Comparison of ENCODE assay signal across 22 cellular contexts in the genomic region with DNA sequence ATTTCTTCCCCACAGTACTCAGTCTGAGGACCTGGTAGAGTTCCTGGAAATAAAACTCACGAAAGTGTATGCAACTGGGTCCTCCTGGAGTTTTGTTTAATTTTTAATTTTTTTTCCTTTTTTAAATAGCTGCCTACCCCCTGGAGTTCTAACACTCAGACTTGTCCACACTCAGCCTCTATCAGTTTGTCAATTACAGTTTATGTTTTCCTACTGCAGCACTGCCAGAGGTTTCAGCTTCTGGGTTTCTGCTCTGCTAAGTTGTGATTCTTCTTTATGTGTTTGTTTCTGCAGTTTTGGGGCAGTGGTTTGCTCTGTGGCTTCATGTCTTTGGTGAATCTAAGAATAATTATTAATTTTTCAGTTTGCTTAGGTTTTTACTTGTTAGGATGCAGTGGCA. TPM values are rescaled to one million over a fixed set of nuclear protein-coding genes. Genes with fewer than 3 reads are reported as not detected.
DNase-seq lines count a peak whose midpoint lies in the region; ATAC-seq, FAIRE-seq and TF ChIP-seq lines count a peak whose summit lies in the region.
"Had no signal": no experiment of that assay in that cellular context is flagged by ENCODE, and none has a peak within 500 bp of the region (broad histone marks: within the 10 kb centered on the region; RNA-seq: fewer than 3 reads in every experiment).

No MANE protein-coding gene starts in this region.

- H3K9me3 ChIP-seq in right lobe of liver (no peaks in the 10 kb centered on the region), HepG2 (ENCODE audit: low read length) (no peaks in the 10 kb centered on the region), pancreas (peaks cover 0 to 5% (median 0%) of the 10 kb centered on the region in 4 donors)
- H3K9me3 ChIP-seq: A549 had no signal

- ATAC-seq in right lobe of liver (peak; percentile 50 to 62 (median 50)), HepG2 (no peak), pancreas (no peak)
- ATAC-seq: A549; CD8-positive, alpha-beta T cell had no signal

- no peaks in the 10 kb centered on the region for H3K27me3 Mint-ChIP-seq in chondrocyte (ENCODE audit: low read depth)
- H3K27me3 Mint-ChIP-seq in progenitor cell of endocrine pancreas = no peaks in the 10 kb centered on the region
- H3K27me3 Mint-ChIP-seq: B cell had no signal

- H3K27ac ChIP-seq in right lobe of liver (no peak overlapping the region), HepG2 (ENCODE audit: extremely low read length, insufficient read depth, low read length) (no peak overlapping the region), pancreas (no peak overlapping the region)
- H3K27ac ChIP-seq: 22Rv1; A549; BLaER1 treated with 17β-estradiol and CSF1 and Interleukin-3, amounts not matched to agents 10 nM and 100 nM; C4-2B had no signal

- TF ChIP-seq CTCF in right lobe of liver (IDR thresholded peaks at IDR 0.05) (no peak), HepG2 (CRISPR knock-in tag; IDR thresholded peaks at IDR 0.05) (no peak), chondrocyte (IDR thresholded peaks at IDR 0.05) (no peak), progenitor cell of endocrine pancreas (IDR thresholded peaks at IDR 0.05; ENCODE audit: unreplicated experiment) (no peak), pancreas (IDR thresholded peaks at IDR 0.05) (no peak)

- H3K36me3 ChIP-seq in right lobe of liver (no peaks in the 10 kb centered on the region), HepG2 (replicated peaks in 1 of 2; ENCODE audit: control insufficient read depth in 1 of 2, insufficient read depth in 2 of 2, low read length in 2 of 2) (no peaks in the 10 kb centered on the region; a peak in 1 of 5 replicates), pancreas (no peaks in the 10 kb centered on the region)

- peak overlapping the region; percentile 22 for H3K27ac Mint-ChIP-seq in chondrocyte (ENCODE audit: unreplicated experiment)
- H3K27ac Mint-ChIP-seq in progenitor cell of endocrine pancreas = peak overlapping the region; percentile 49
- H3K27ac Mint-ChIP-seq: B cell; CD4-positive, alpha-beta T cell; CD8-positive, alpha-beta T cell had no signal

- no peak overlapping the region for H2AFZ ChIP-seq in HepG2 (ENCODE audit: low read length)

- TF ChIP-seq RAD21 in HepG2 (CRISPR knock-in tag; IDR thresholded peaks at IDR 0.05) = no peak

- intact Hi-C loops in right lobe of liver (cut with DNase I) = no loop called here
- intact Hi-C loops in HepG2 (cut with micrococcal nuclease; ENCODE audit: unreplicated experiment) = no loop called here
- intact Hi-C loops in pancreas (cut with DNase I) = no loop called here

- POLR2A ChIA-PET in HepG2 (lab: Yijun Ruan, JAX) = no interaction called here

- peaks cover 1% of the 10 kb centered on the region for H3K79me2 ChIP-seq in HepG2 (ENCODE audit: insufficient read depth, low read length)

- H3K27me3 ChIP-seq in right lobe of liver = no peaks in the 10 kb centered on the region
- no peaks in the 10 kb centered on the region for H3K27me3 ChIP-seq in HepG2 (ENCODE audit: control insufficient read depth in 1 of 2, insufficient read depth in 2 of 2, low read length in 2 of 2)
- no peaks in the 10 kb centered on the region for H3K27me3 ChIP-seq in pancreas
- H3K27me3 ChIP-seq: BLaER1 treated with 17β-estradiol and CSF1 and Interleukin-3, amounts not matched to agents 10 nM and 100 nM had no signal

- H3K4me2 ChIP-seq in HepG2 (ENCODE audit: low read depth, low read length) = no peak overlapping the region
- H3K4me2 ChIP-seq: A549; BLaER1 treated with 17β-estradiol and CSF1 and Interleukin-3, amounts not matched to agents 10 nM and 100 nM had no signal

- H3K4me3 ChIP-seq in right lobe of liver = no peak overlapping the region
- no peak overlapping the region for H3K4me3 ChIP-seq in HepG2 (replicated peaks in 1 of 3; ENCODE audit: insufficient read depth in 1 of 3, low read depth in 2 of 3, low read length in 3 of 3)
- H3K4me3 ChIP-seq in pancreas = no peak overlapping the region
- H3K4me3 ChIP-seq: A549; BLaER1 treated with 17β-estradiol and CSF1 and Interleukin-3, amounts not matched to agents 10 nM and 100 nM had no signal

- TF ChIP-seq EP300 in HepG2 (IDR thresholded peaks at IDR 0.05; ENCODE audit: low read depth in 2 of 2, low read length in 2 of 2) (no peak), HepG2 (CRISPR knock-in tag; IDR thresholded peaks at IDR 0.05; ENCODE audit: borderline replicate concordance) (no peak)

- H3K4me1 ChIP-seq in right lobe of liver (peaks cover 0 to 12% (median 5%) of the 10 kb centered on the region in 4 donors), HepG2 (ENCODE audit: insufficient read depth, low read length) (peaks cover 18% of the 10 kb centered on the region), pancreas (no peaks in the 10 kb centered on the region)
- H3K4me1 ChIP-seq: A549; BLaER1 treated with 17β-estradiol and CSF1 and Interleukin-3, amounts not matched to agents 10 nM and 100 nM had no signal

- CTCF ChIA-PET in HepG2 (lab: Yijun Ruan, JAX; ENCODE audit: low intra/inter-chr PET ratio, low total read pairs) = no interaction called here

- FAIRE-seq in HepG2 (lab: Jason Lieb, UNC) = no peak
- FAIRE-seq in pancreas (lab: Jason Lieb, UNC) = no peak
- FAIRE-seq: GM19239 had no signal

- DNase-seq in right lobe of liver (no peak), HepG2 (ENCODE audit: low spot score) (no peak), chondrocyte (ENCODE audit: low spot score) (no peak), progenitor cell of endocrine pancreas (ENCODE audit: low spot score, unreplicated experiment) (no peak), pancreas (no peak), foreskin melanocyte (no peak)
- DNase-seq: AML-193; CD4-positive, alpha-beta T cell; CD8-positive, alpha-beta T cell; DMS 273 treated with DMSO at 0.1 percent for 48 hours; DMS153; DMS53; DMS79; DND-41; EL; GDM1 had no signal

- H4K20me1 ChIP-seq in HepG2 (ENCODE audit: insufficient read depth, low read length) = peaks cover 8% of the 10 kb centered on the region

- no TSS peak for BruUV-seq in HepG2 (replicated peaks; lab: Mats Ljungman, UMichigan)

- peaks cover 24% of the 10 kb centered on the region for H3K36me3 Mint-ChIP-seq in chondrocyte (ENCODE audit: low read depth)
- H3K36me3 Mint-ChIP-seq in progenitor cell of endocrine pancreas (ENCODE audit: insufficient read depth) = peaks cover 27% of the 10 kb centered on the region
- H3K36me3 Mint-ChIP-seq: CD8-positive, alpha-beta T cell had no signal

- H3K9me3 Mint-ChIP-seq in chondrocyte (ENCODE audit: low read depth) (peaks cover 30% of the 10 kb centered on the region), progenitor cell of endocrine pancreas (ENCODE audit: low read depth) (peaks cover 31% of the 10 kb centered on the region)

- H3K4me3 Mint-ChIP-seq in chondrocyte (ENCODE audit: unreplicated experiment) (no peak overlapping the region), progenitor cell of endocrine pancreas (ENCODE audit: low read depth) (no peak overlapping the region)
- H3K4me3 Mint-ChIP-seq: B cell; CD4-positive, alpha-beta T cell; CD8-positive, alpha-beta T cell had no signal

- in situ Hi-C loops in HepG2 (cut with HindIII; ENCODE audit: extremely low pct_ligation_motif_present, low pct_unique_long_range_greater_than_20kb) = no loop called here

- peaks cover 16% of the 10 kb centered on the region for H3K4me1 Mint-ChIP-seq in chondrocyte (ENCODE audit: low read depth)
- H3K4me1 Mint-ChIP-seq in progenitor cell of endocrine pancreas (ENCODE audit: low read depth) = no peaks in the 10 kb centered on the region

- no peak overlapping the region for H3K9ac ChIP-seq in HepG2 (ENCODE audit: insufficient read depth, low read depth, low read length)
- H3K9ac ChIP-seq: BLaER1 treated with 17β-estradiol and CSF1 and Interleukin-3, amounts not matched to agents 10 nM and 100 nM had no signal

- 14% methylated on average over 1 of the region's 1 CpG for WGBS in right lobe of liver (ENCODE audit: insufficient coverage, low coverage, low lambda C conversion rate, missing lambda C conversion rate)
- WGBS in HepG2 (ENCODE audit: low lambda C conversion rate) = 91% methylated on average over 1 of the region's 1 CpG
- 88 to 96% methylated on average over 1 of the region's 1 CpG for WGBS in pancreas, 2 donors

- no peak for TF ChIP-seq POLR2A in right lobe of liver (IDR thresholded peaks at IDR 0.05)
- TF ChIP-seq POLR2A in HepG2 (IDR thresholded peaks at IDR 0.05; ENCODE audit: insufficient read depth in 1 of 2, low read depth in 2 of 2, low read length in 2 of 2) = no peak

TF ChIP-seq in HepG2, 621 proteins besides CTCF, POLR2A, EP300 and RAD21 (continues in another document):
- TF ChIP-seq CENPX (CRISPR knock-in tag; IDR thresholded peaks at IDR 0.05) = no peak
- no peak for TF ChIP-seq GABPA (IDR thresholded peaks at IDR 0.05; ENCODE audit: low read depth, low read length)
- TF ChIP-seq GABPA (CRISPR knock-in tag; IDR thresholded peaks at IDR 0.05; ENCODE audit: low read depth) = no peak

RNA-seq across cellular contexts. Expression of a gene that starts 59.2 kb away (rescaled TPM):
- total RNA-seq in right lobe of liver (1 to 10 TPM; 3.8 to 5.2 (median 4.9) TPM), HepG2 (2016; rRNA removed; fragmentation: Illumina TruSeq; extraction: Trizol) (6.2 and 7.2 TPM in 2 replicates), chondrocyte (23.2 to 38.4 TPM (median 26.3 TPM) in 3 replicates), progenitor cell of endocrine pancreas (7.4 and 8.0 TPM in 2 replicates), pancreas (1 to 10 TPM; 4.1 to 8.2 (median 5.3) TPM)
- 3.8 TPM in 2 replicates for total RNA-seq in HepG2 (2016; cell fraction: cytosol; rRNA removed; fragmentation: Illumina TruSeq; extraction: Trizol; ENCODE audit: low read depth)
- 6.6 and 7.8 TPM in 2 replicates for total RNA-seq in HepG2 (2016; cell fraction: insoluble cytoplasmic fraction; rRNA removed; fragmentation: Illumina TruSeq; extraction: Trizol)
- total RNA-seq in HepG2 (2016; cell fraction: membrane; rRNA removed; fragmentation: Illumina TruSeq; extraction: Trizol) = 3.5 and 3.7 TPM in 2 replicates
- total RNA-seq in HepG2 (2016; cell fraction: nucleus; rRNA removed; fragmentation: Illumina TruSeq; extraction: Trizol) = 7.8 and 8.9 TPM in 2 replicates
- polyA plus RNA-seq in HepG2 (2011; rRNA removed) (4.7 and 5.7 TPM in 2 replicates), pancreas (1 to 10 TPM; 5.4 to 9.2 TPM)
- 1.6 and 2.7 TPM in 2 replicates for polyA plus RNA-seq in HepG2 (2011; cell fraction: cytosol; rRNA removed)
- 4.1 and 4.4 TPM in 2 replicates for polyA plus RNA-seq in HepG2 (2011; cell fraction: nucleus; rRNA removed)
- polyA plus RNA-seq in HepG2 (2012) = 4.1 and 5.6 TPM in 2 replicates
- polyA plus RNA-seq in HepG2 (2016; cell fraction: cytosol; fragmentation: Illumina TruSeq; extraction: Trizol; ENCODE audit: low read depth) = 0.58 and 0.60 TPM in 2 replicates
- polyA plus RNA-seq in HepG2 (2016; cell fraction: insoluble cytoplasmic fraction; fragmentation: Illumina TruSeq; extraction: Trizol; ENCODE audit: low read depth) = 5.1 and 6.4 TPM in 2 replicates
- 1.0 TPM in 2 replicates for polyA plus RNA-seq in HepG2 (2016; cell fraction: membrane; fragmentation: Illumina TruSeq; extraction: Trizol; ENCODE audit: low read depth)
- 9.5 and 10.1 TPM in 2 replicates for polyA plus RNA-seq in HepG2 (2016; cell fraction: nucleus; fragmentation: Illumina TruSeq; extraction: Trizol; ENCODE audit: insufficient read depth, low read depth)
- 2.9 and 3.1 TPM in 2 replicates for polyA minus RNA-seq in HepG2 (2011; rRNA and poly(A)+ RNA removed; ENCODE audit: low replicate concordance)
- polyA minus RNA-seq in HepG2 (2011; cell fraction: cytosol; rRNA and poly(A)+ RNA removed) = 3.6 and 4.5 TPM in 2 replicates
- 9.8 and 10.6 TPM in 2 replicates for polyA minus RNA-seq in HepG2 (2011; cell fraction: nucleus; rRNA and poly(A)+ RNA removed)

Comparison
In these comparisons a context has a peak if more than half of its experiments do, and no peak if none do; other contexts are left out.
1. ATAC-seq: peak in right lobe of liver (4 of 4); none in HepG2 (single experiment) and pancreas (0 of 4).